In genomic region chr10:110524179-110524863, GRCh38 we compare ENCODE assay signal across 23 cellular contexts. TPM values are rescaled to one million over a fixed set of nuclear protein-coding genes. Genes with fewer than 3 reads are reported as not detected.
DNase-seq lines count a peak whose midpoint lies in the region; ATAC-seq, FAIRE-seq and TF ChIP-seq lines count a peak whose summit lies in the region.
"Had no signal": no experiment of that assay in that cellular context is flagged by ENCODE, and none has a peak within 500 bp of the region (broad histone marks: within the 10 kb centered on the region; RNA-seq: fewer than 3 reads in every experiment).

No MANE protein-coding gene starts in this region.

- H3K27me3 ChIP-seq in RWPE2 (ENCODE audit: insufficient read depth, poor library complexity, severe bottlenecking) (no peaks in the 10 kb centered on the region), endodermal cell (ENCODE audit: control insufficient read depth, insufficient read depth, low read length, poor library complexity, severe bottlenecking) (no peaks in the 10 kb centered on the region)
- H3K27me3 ChIP-seq: heart left ventricle, Peyer's patch, tibial nerve had no signal

- 0 out of 2 replicates have a peak, but pooled peaks cover 4% of the 10 kb centered on the region for H3K36me3 ChIP-seq in RWPE2 (ENCODE audit: low read depth)
- H3K36me3 ChIP-seq in endodermal cell (ENCODE audit: control insufficient read depth, insufficient read depth, low read length): peaks cover 15% of the 10 kb centered on the region
- H3K36me3 ChIP-seq: heart left ventricle, Peyer's patch, tibial nerve had no signal

- H3K9ac ChIP-seq in endodermal cell (ENCODE audit: extremely low read depth, low read length, poor library complexity, severe bottlenecking): no peak overlapping the region

- 88 to 92% methylated on average over 2 to 3 of the region's 3 CpGs for WGBS in endodermal cell (ENCODE audit: insufficient coverage in 1 of 2, insufficient read length in 1 of 2), 2 experiments

- no peak for FAIRE-seq in H54 (lab: Jason Lieb, UNC)
- FAIRE-seq: A204.1 had no signal

- TF ChIP-seq CTCF in RWPE2 (IDR thresholded peaks at IDR 0.05; ENCODE audit: poor library complexity, severe bottlenecking): no peak
- no peak for TF ChIP-seq CTCF in endodermal cell (conservative IDR thresholded peaks at IDR 0.05)

- no peaks in the 10 kb centered on the region for H3K9me3 Mint-ChIP-seq in activated CD4-positive, alpha-beta T cell treated with anti-CD3 and anti-CD28 coated beads, Interleukin-2, amount 10 ng/mL, durations not matched to agents 24 days and 14 days
- H3K9me3 Mint-ChIP-seq in endodermal cell: no peaks in the 10 kb centered on the region
- H3K9me3 Mint-ChIP-seq: mesothelial cell of epicardium; naive thymus-derived CD8-positive, alpha-beta T cell; stimulated activated naive CD8-positive, alpha-beta T cell treated with anti-CD3 and anti-CD28 coated beads, Interleukin-15, amount 100 ng/mL, for 72 hours had no signal

- H3K4me1 Mint-ChIP-seq in activated CD4-positive, alpha-beta T cell treated with anti-CD3 and anti-CD28 coated beads, Interleukin-2, amount 10 ng/mL, durations not matched to agents 24 days and 14 days: peaks cover 61% of the 10 kb centered on the region
- peaks cover 52% of the 10 kb centered on the region for H3K4me1 Mint-ChIP-seq in endodermal cell
- H3K4me1 Mint-ChIP-seq: mesothelial cell of epicardium had no signal

- H3K4me1 ChIP-seq in RWPE2 (ENCODE audit: insufficient read depth, poor library complexity, severe bottlenecking) (peaks cover 24% of the 10 kb centered on the region), endodermal cell (ENCODE audit: control insufficient read depth, insufficient read depth, low read length) (peaks cover 10% of the 10 kb centered on the region)
- H3K4me1 ChIP-seq: tibial nerve had no signal

- H3K4me3 ChIP-seq in RWPE2 (ENCODE audit: severe bottlenecking): no peak overlapping the region
- no peak overlapping the region for H3K4me3 ChIP-seq in endodermal cell (ENCODE audit: low read length)
- H3K4me3 ChIP-seq: heart left ventricle, Peyer's patch, tibial nerve had no signal

- DNase-seq in activated CD4-positive, alpha-beta T cell treated with anti-CD3 and anti-CD28 coated beads, Interleukin-2, amount 10 ng/mL, durations not matched to agents 24 days and 14 days: no peak
- DNase-seq in activated CD4-positive, alpha-beta T cell treated with anti-CD3 and anti-CD28 coated beads for 1 hour: no peak
- DNase-seq in ELR (ENCODE audit: low read depth) (peak; percentile 49), RWPE2 (ENCODE audit: low spot score) (no peak), endodermal cell (peak; percentile 51), H54 (ENCODE audit: insufficient read length, low spot score) (no peak), C1 segment of cervical spinal cord (lab: John Stamatoyannopoulos, UW) (no peak)
- DNase-seq: activated effector memory CD4-positive, alpha-beta T cell treated with Interleukin-2 at 50 U/mL for 16 hours; Calu3; dermis blood vessel endothelial cell; GOT3; heart left ventricle; naive thymus-derived CD8-positive, alpha-beta T cell; NCI-H446 treated with DMSO at 0.1 percent for 48 hours; Peyer's patch; right cardiac atrium; stimulated activated CD4-positive, alpha-beta T cell treated with anti-CD3 and anti-CD28 coated beads, Interleukin-12 subunit alpha, Interleukin-12 subunit beta, amount 100 ng/mL, for 4 hours; stimulated activated CD4-positive, alpha-beta T cell treated with anti-CD3 and anti-CD28 coated beads, Interleukin-4, amount 100 ng/mL, for 4 hours had no signal

- H3K9me3 ChIP-seq in RWPE2 (ENCODE audit: severe bottlenecking) (no peaks in the 10 kb centered on the region), endodermal cell (ENCODE audit: control insufficient read depth, low read length) (no peaks in the 10 kb centered on the region)
- H3K9me3 ChIP-seq: heart left ventricle, Peyer's patch, tibial nerve had no signal

- peaks cover 41% of the 10 kb centered on the region for H3K36me3 Mint-ChIP-seq in activated CD4-positive, alpha-beta T cell treated with anti-CD3 and anti-CD28 coated beads, Interleukin-2, amount 10 ng/mL, durations not matched to agents 24 days and 14 days (ENCODE audit: low read depth)
- no peaks in the 10 kb centered on the region for H3K36me3 Mint-ChIP-seq in endodermal cell (ENCODE audit: low read depth)
- H3K36me3 Mint-ChIP-seq: mesothelial cell of epicardium; naive thymus-derived CD8-positive, alpha-beta T cell had no signal

- no peak overlapping the region for H3K4me3 Mint-ChIP-seq in activated CD4-positive, alpha-beta T cell treated with anti-CD3 and anti-CD28 coated beads, Interleukin-2, amount 10 ng/mL, durations not matched to agents 24 days and 14 days
- H3K4me3 Mint-ChIP-seq in endodermal cell: no peak overlapping the region
- H3K4me3 Mint-ChIP-seq: mesothelial cell of epicardium; naive thymus-derived CD8-positive, alpha-beta T cell; stimulated activated naive CD8-positive, alpha-beta T cell treated with anti-CD3 and anti-CD28 coated beads, Interleukin-15, amount 100 ng/mL, for 72 hours had no signal

- intact Hi-C loops in activated CD4-positive, alpha-beta T cell treated with anti-CD3 and anti-CD28 coated beads, Interleukin-2, amount 10 ng/mL, durations not matched to agents 24 days and 14 days (cut with micrococcal nuclease): no loop called here

- H3K27ac ChIP-seq in RWPE2 (ENCODE audit: poor library complexity, severe bottlenecking) (peak overlapping the region; percentile 38), endodermal cell (ENCODE audit: low read depth, low read length) (no peak overlapping the region)
- H3K27ac ChIP-seq: heart left ventricle, Peyer's patch, tibial nerve had no signal

- H3K27me3 Mint-ChIP-seq in activated CD4-positive, alpha-beta T cell treated with anti-CD3 and anti-CD28 coated beads, Interleukin-2, amount 10 ng/mL, durations not matched to agents 24 days and 14 days: no peaks in the 10 kb centered on the region
- no peaks in the 10 kb centered on the region for H3K27me3 Mint-ChIP-seq in endodermal cell (ENCODE audit: insufficient read depth)
- H3K27me3 Mint-ChIP-seq: naive thymus-derived CD8-positive, alpha-beta T cell; stimulated activated naive CD8-positive, alpha-beta T cell treated with anti-CD3 and anti-CD28 coated beads, Interleukin-15, amount 100 ng/mL, for 72 hours had no signal

- peak overlapping the region; percentile 1 for H3K27ac Mint-ChIP-seq in activated CD4-positive, alpha-beta T cell treated with anti-CD3 and anti-CD28 coated beads, Interleukin-2, amount 10 ng/mL, durations not matched to agents 24 days and 14 days
- peak overlapping the region; percentile 10 for H3K27ac Mint-ChIP-seq in endodermal cell
- H3K27ac Mint-ChIP-seq: mesothelial cell of epicardium; naive thymus-derived CD8-positive, alpha-beta T cell had no signal

- ATAC-seq in RWPE2 (ENCODE audit: low read depth) (no peak), GM21515 (IDR thresholded peaks at IDR 0.05; ENCODE audit: unreplicated experiment) (no peak)
- ATAC-seq: heart left ventricle; naive thymus-derived CD8-positive, alpha-beta T cell; stimulated activated naive CD8-positive, alpha-beta T cell treated with anti-CD3 and anti-CD28 coated beads, Interleukin-15, amount 100 ng/mL, for 72 hours had no signal

- TF ChIP-seq POLR2A in H54 (IDR thresholded peaks at IDR 0.05; ENCODE audit: low read depth, low read length): no peak

RNA-seq across cellular contexts. Expression of gene DUSP5, which starts 26.6 kb away (rescaled TPM):
- 76.0 and 79.9 TPM in 2 replicates for total RNA-seq in activated CD4-positive, alpha-beta T cell treated with anti-CD3 and anti-CD28 coated beads, Interleukin-2, amount 10 ng/mL, durations not matched to agents 24 days and 14 days
- total RNA-seq in endodermal cell: 10 to 100 TPM; 60.0 to 60.3 TPM
- polyA plus RNA-seq in endodermal cell (2013, experiment 1 of 2): 9.9 TPM
- 11.1 TPM for polyA plus RNA-seq in endodermal cell (2013, experiment 2 of 2)

RNA-seq across cellular contexts. Expression of gene SMC3, which starts 43.2 kb away (rescaled TPM):
- total RNA-seq in activated CD4-positive, alpha-beta T cell treated with anti-CD3 and anti-CD28 coated beads, Interleukin-2, amount 10 ng/mL, durations not matched to agents 24 days and 14 days: 82.2 and 87.3 TPM in 2 replicates
- 10 to 100 TPM; 66.0 to 75.9 TPM for total RNA-seq in endodermal cell
- 82.0 TPM for polyA plus RNA-seq in endodermal cell (2013, experiment 1 of 2)
- 83.0 TPM for polyA plus RNA-seq in endodermal cell (2013, experiment 2 of 2)

Comparison
In these comparisons a context has a peak if more than half of its experiments do, and no peak if none do; other contexts are left out.
1. DNase-seq: peak in ELR (single experiment) and endodermal cell (single experiment); none in activated CD4-positive, alpha-beta T cell treated with anti-CD3 and anti-CD28 coated beads, Interleukin-2, amount 10 ng/mL, durations not matched to agents 24 days and 14 days (single experiment), activated CD4-positive, alpha-beta T cell treated with anti-CD3 and anti-CD28 coated beads for 1 hour (single experiment), RWPE2 (single experiment), H54 (single experiment) and C1 segment of cervical spinal cord (0 of 14).